In genomic region chr6:37667050-37667814, GRCh38 we compare ENCODE assay signal across 1 cellular context.
TF ChIP-seq lines count a peak whose summit lies in the region.

No MANE protein-coding gene starts in this region.

TF ChIP-seq in K562, 482 proteins besides CTCF, POLR2A, EP300 and RAD21 (continued from another document and continues in another):
- TF ChIP-seq KDM4B (IDR thresholded peaks at IDR 0.05; ENCODE audit: borderline replicate concordance in 2 of 2, low read depth in 1 of 2) (no peak), GTF2A2 (tag; IDR thresholded peaks at IDR 0.05) (no peak), ATF6 (CRISPR knock-in tag; IDR thresholded peaks at IDR 0.05) (no peak), MCM5 (IDR thresholded peaks at IDR 0.05; ENCODE audit: low read depth) (no peak), RREB1 (CRISPR knock-in tag; IDR thresholded peaks at IDR 0.05) (peak; percentile 88), TAF1 (IDR thresholded peaks at IDR 0.05; ENCODE audit: control insufficient read depth, extremely low read depth, insufficient read depth, low read length, severe bottlenecking) (peak; percentile 29), TEAD1 (CRISPR knock-in tag; IDR thresholded peaks at IDR 0.05) (peak in 1 of 2 experiments; percentile 98; a peak in 3 of 4 replicates), ZNF589 (CRISPR knock-in tag; IDR thresholded peaks at IDR 0.05; ENCODE audit: low read depth) (peak; percentile 99), ZBTB17 (CRISPR knock-in tag; IDR thresholded peaks at IDR 0.05) (peak; percentile 96), HNRNPLL (IDR thresholded peaks at IDR 0.05; ENCODE audit: low read depth, low read length, poor library complexity, severe bottlenecking) (no peak), EZH2 (IDR thresholded peaks at IDR 0.05; ENCODE audit: borderline replicate concordance, low read depth, low read length) (peak; percentile 69; the same call in 1 of the 2 replicates), SAP30 (IDR thresholded peaks at IDR 0.05; ENCODE audit: borderline replicate concordance, insufficient read depth, low read depth, low read length, poor library complexity, severe bottlenecking) (no peak), TCFL5 (CRISPR knock-in tag; conservative IDR thresholded peaks at IDR 0.05) (peak; percentile 91), GABPB2 (CRISPR knock-in tag; conservative IDR thresholded peaks at IDR 0.05) (no peak), ZNF449 (CRISPR knock-in tag; IDR thresholded peaks at IDR 0.05) (peak; percentile 94), CUX1 (CRISPR knock-in tag; IDR thresholded peaks at IDR 0.05) (peak; percentile 85), HNRNPUL1 (IDR thresholded peaks at IDR 0.05; ENCODE audit: low read length) (no peak), ARID3A (IDR thresholded peaks at IDR 0.05; ENCODE audit: borderline replicate concordance, low read depth, low read length) (peak; percentile 71; the same call in 1 of the 2 replicates), NONO (IDR thresholded peaks at IDR 0.05; ENCODE audit: low read depth in 2 of 2, low read length in 1 of 2) (peak in 1 of 2 experiments; percentile 90; a peak in 1 of 4 replicates), HSF4 (CRISPR knock-in tag; IDR thresholded peaks at IDR 0.05; ENCODE audit: borderline replicate concordance) (0 out of 2 replicates have a peak, but pooled peaks have one; percentile 77), VEZF1 (CRISPR knock-in tag; IDR thresholded peaks at IDR 0.05) (peak; percentile 81), MAFK (IDR thresholded peaks at IDR 0.05; ENCODE audit: low read length) (peak; percentile 55; the same call in 1 of the 2 replicates), TFE3 (CRISPR knock-in tag; IDR thresholded peaks at IDR 0.05) (0 out of 2 replicates have a peak, but pooled peaks have one; percentile 7), POU5F1 (IDR thresholded peaks at IDR 0.05; ENCODE audit: borderline replicate concordance, low read depth, low read length, partially characterized antibody) (no peak), ETV5 (CRISPR knock-in tag; IDR thresholded peaks at IDR 0.05; ENCODE audit: low read depth) (0 out of 2 replicates have a peak, but pooled peaks have one; percentile 67), RB1 (IDR thresholded peaks at IDR 0.05; ENCODE audit: low read depth) (no peak), NR2C1 (IDR thresholded peaks at IDR 0.05) (peak; percentile 16; the same call in 1 of the 2 replicates), NR2C1 (tag; IDR thresholded peaks at IDR 0.05) (peak; percentile 78), CEBPB (tag; IDR thresholded peaks at IDR 0.05) (peak; percentile 67), NCOA1 (IDR thresholded peaks at IDR 0.05; ENCODE audit: low read depth) (peak; percentile 91), FOXA1 (IDR thresholded peaks at IDR 0.05; ENCODE audit: borderline replicate concordance) (no peak), ASH1L (IDR thresholded peaks at IDR 0.05; ENCODE audit: borderline replicate concordance, low read depth, partially characterized antibody) (no peak), PURB (CRISPR knock-in tag; IDR thresholded peaks at IDR 0.05; ENCODE audit: low read depth) (no peak), CHAMP1 (IDR thresholded peaks at IDR 0.05) (peak; percentile 97)
